8 cellular contexts compared by ENCODE assay signal in genomic region chr1:61254629-61255323, GRCh38.
DNase-seq lines count a peak whose midpoint lies in the region; ATAC-seq and TF ChIP-seq lines count a peak whose summit lies in the region.

No MANE protein-coding gene starts in this region.

- TF ChIP-seq POLR2A in adrenal gland (IDR thresholded peaks at IDR 0.05): no peak

- H3K4me3 ChIP-seq in HL-60 (replicated peaks; ENCODE audit: insufficient read depth, low read length) (no peak overlapping the region), adrenal gland (peak overlapping the region in 1 of 4 donors; percentile 34), heart right ventricle (peak overlapping the region in 8 of 10 donors; percentile 8 to 47 (median 40)), smooth muscle cell (peak overlapping the region; percentile 17)
- no peak overlapping the region for H3K4me3 ChIP-seq in effector memory CD4-positive, alpha-beta T cell (ENCODE audit: insufficient read depth, low read depth, low read length, poor library complexity, severe bottlenecking)

- TF ChIP-seq CTCF in HL-60 (IDR thresholded peaks at IDR 0.05; ENCODE audit: insufficient read depth, low read length) (no peak), adrenal gland (IDR thresholded peaks at IDR 0.05) (no peak), heart right ventricle (IDR thresholded peaks at IDR 0.05) (no peak), smooth muscle cell (IDR thresholded peaks at IDR 0.05; ENCODE audit: borderline replicate concordance, insufficient read depth, poor library complexity, severe bottlenecking) (no peak)

- H3K27me3 ChIP-seq in HL-60 (ENCODE audit: insufficient read depth, poor library complexity, severe bottlenecking) (no peaks in the 10 kb centered on the region), adrenal gland (no peaks in the 10 kb centered on the region), heart right ventricle (no peaks in the 10 kb centered on the region), smooth muscle cell (ENCODE audit: low read depth) (no peaks in the 10 kb centered on the region)
- no peaks in the 10 kb centered on the region for H3K27me3 ChIP-seq in effector memory CD4-positive, alpha-beta T cell (replicated peaks; ENCODE audit: control insufficient read depth, insufficient read depth, low read length, poor library complexity, severe bottlenecking)

- H3F3A ChIP-seq in smooth muscle cell (ENCODE audit: low read depth): no peaks in the 10 kb centered on the region

- H4K20me1 ChIP-seq in smooth muscle cell (ENCODE audit: low read depth): no peaks in the 10 kb centered on the region

- peak overlapping the region; percentile 31; the same call in 1 of the 2 replicates for H3K27ac ChIP-seq in HL-60 (replicated peaks)
- peak overlapping the region in 3 of 5 donors; percentile 42 to 70 (median 57) for H3K27ac ChIP-seq in adrenal gland
- H3K27ac ChIP-seq in heart right ventricle: peak overlapping the region in 9 of 10 donors; percentile 49 to 78 (median 71)
- no peak overlapping the region for H3K27ac ChIP-seq in smooth muscle cell (ENCODE audit: low read depth)
- H3K27ac ChIP-seq in effector memory CD4-positive, alpha-beta T cell (ENCODE audit: insufficient read depth, low read length, poor library complexity, severe bottlenecking): no peak overlapping the region

- H3K9me3 ChIP-seq in adrenal gland (replicated peaks in 1 of 3) (no peaks in the 10 kb centered on the region), heart right ventricle (no peaks in the 10 kb centered on the region), smooth muscle cell (replicated peaks; ENCODE audit: low read depth) (no peaks in the 10 kb centered on the region)
- no peaks in the 10 kb centered on the region for H3K9me3 ChIP-seq in effector memory CD4-positive, alpha-beta T cell (ENCODE audit: control insufficient read depth, low read length)

- no peak overlapping the region for H2AFZ ChIP-seq in smooth muscle cell (ENCODE audit: low read depth)

- H3K9ac ChIP-seq in smooth muscle cell (ENCODE audit: low read depth): no peak overlapping the region

- H3K79me2 ChIP-seq in smooth muscle cell (ENCODE audit: low read depth): no peaks in the 10 kb centered on the region

- H3K4me2 ChIP-seq in smooth muscle cell: peak overlapping the region; percentile 45

- intact Hi-C loops in adrenal gland (cut with DNase I) (no loop called here), heart right ventricle (cut with DNase I) (loop anchor here in 6 of 10 donors (5.0 to 10.0 kb wide), 6 partner anchors 63 to 200 kb away; partner anchors contain the start of gene NFIA (in 1 of the 6))

- peak; percentile 48 to 83 (median 72) for ATAC-seq in heart right ventricle
- no peak for ATAC-seq in GM21390 (IDR thresholded peaks at IDR 0.05; ENCODE audit: unreplicated experiment)

- H3K4me1 ChIP-seq in adrenal gland (replicated peaks in 1 of 2) (peaks cover 16 to 37% of the 10 kb centered on the region in 2 donors), heart right ventricle (peaks cover 19 to 89% (median 63%) of the 10 kb centered on the region in 9 donors), smooth muscle cell (ENCODE audit: low read depth) (peaks cover 6% of the 10 kb centered on the region)
- H3K4me1 ChIP-seq in effector memory CD4-positive, alpha-beta T cell (ENCODE audit: control insufficient read depth, insufficient read depth, low read length, poor library complexity, severe bottlenecking): peaks cover 3% of the 10 kb centered on the region

- WGBS in adrenal gland, 4 donors: 23 to 28% (median 24%) methylated on average over 6 of the region's 6 CpGs
- WGBS in heart right ventricle, 2 donors: 15 to 21% methylated on average over 6 of the region's 6 CpGs
- 58% methylated on average over 6 of the region's 6 CpGs for WGBS in smooth muscle cell (ENCODE audit: low lambda C conversion rate)

- DNase-seq in HL-60 (ENCODE audit: low read depth in 1 of 2, low spot score in 1 of 2) (peak in 1 of 2 experiments; percentile 8), adrenal gland (peak; percentile 31 to 74 (median 60)), heart right ventricle (peak in 1 of 2 donors; percentile 84), smooth muscle cell (lab: John Stamatoyannopoulos, UW; ENCODE audit: unreplicated experiment) (no peak), NCI-H128 (lab: John Stamatoyannopoulos, UW; ENCODE audit: unreplicated experiment) (no peak)
- no peak for DNase-seq in effector memory CD4-positive, alpha-beta T cell
- no peak for DNase-seq in NK-92 treated with Interleukin-12 subunit alpha and Interleukin-12 subunit beta, amount 100 ng/mL, for 24 hours (lab: John Stamatoyannopoulos, UW)

- no peaks in the 10 kb centered on the region for H3K36me3 ChIP-seq in adrenal gland (replicated peaks in 1 of 2)
- no peaks in the 10 kb centered on the region for H3K36me3 ChIP-seq in heart right ventricle
- no peaks in the 10 kb centered on the region for H3K36me3 ChIP-seq in smooth muscle cell (ENCODE audit: low read depth)
- no peaks in the 10 kb centered on the region for H3K36me3 ChIP-seq in effector memory CD4-positive, alpha-beta T cell (ENCODE audit: control insufficient read depth, insufficient read depth, low read length)

Comparison
In these comparisons a context has a peak if more than half of its experiments do, and no peak if none do; other contexts are left out.
1. DNase-seq: peak in adrenal gland (7 of 7); none in smooth muscle cell (single experiment), NCI-H128 (single experiment), effector memory CD4-positive, alpha-beta T cell (0 of 3) and NK-92 treated with Interleukin-12 subunit alpha and Interleukin-12 subunit beta, amount 100 ng/mL, for 24 hours (single experiment).
2. H3K27ac ChIP-seq: peak in HL-60 (single experiment), adrenal gland (3 of 5) and heart right ventricle (9 of 10); none in smooth muscle cell (single experiment) and effector memory CD4-positive, alpha-beta T cell (single experiment).
3. H3K4me3 ChIP-seq: peak in heart right ventricle (8 of 10) and smooth muscle cell (single experiment); none in HL-60 (single experiment) and effector memory CD4-positive, alpha-beta T cell (single experiment).
4. intact Hi-C loops: an anchor here in heart right ventricle (5.0 to 10.0 kb wide); none called in adrenal gland.